12 cellular contexts compared by ENCODE assay signal in genomic region chr5:138011991-138012390, GRCh38.
"Had no signal": no experiment of that assay in that cellular context is flagged by ENCODE, and none has a peak within 500 bp of the region (broad histone marks: within the 10 kb centered on the region; RNA-seq: fewer than 3 reads in every experiment).

No MANE protein-coding gene starts in this region.

- H3K4me3 Mint-ChIP-seq: activated naive CD4-positive, alpha-beta T cell treated with anti-CD3 and anti-CD28 coated beads, Interleukin-2, amount 50 U/mL, for 24 hours; central memory CD8-positive, alpha-beta T cell; effector memory CD8-positive, alpha-beta T cell; immature natural killer cell; naive thymus-derived CD4-positive, alpha-beta T cell had no signal

- H3K27ac Mint-ChIP-seq: activated naive CD4-positive, alpha-beta T cell treated with anti-CD3 and anti-CD28 coated beads, Interleukin-2, amount 50 U/mL, for 24 hours; effector memory CD8-positive, alpha-beta T cell; naive thymus-derived CD4-positive, alpha-beta T cell had no signal

- ATAC-seq: effector memory CD8-positive, alpha-beta T cell; left cardiac atrium; naive thymus-derived CD4-positive, alpha-beta T cell had no signal

- H3K9me3 Mint-ChIP-seq: activated naive CD4-positive, alpha-beta T cell treated with anti-CD3 and anti-CD28 coated beads, Interleukin-2, amount 50 U/mL, for 24 hours; central memory CD8-positive, alpha-beta T cell; effector memory CD8-positive, alpha-beta T cell; immature natural killer cell; naive thymus-derived CD4-positive, alpha-beta T cell had no signal

- H3K27me3 Mint-ChIP-seq: activated naive CD4-positive, alpha-beta T cell treated with anti-CD3 and anti-CD28 coated beads, Interleukin-2, amount 50 U/mL, for 24 hours; central memory CD8-positive, alpha-beta T cell; effector memory CD8-positive, alpha-beta T cell; naive thymus-derived CD4-positive, alpha-beta T cell had no signal

- H2AFZ ChIP-seq: parathyroid adenoma had no signal

- H3K27ac ChIP-seq: esophagus muscularis mucosa, parathyroid adenoma had no signal

- H3K9me3 ChIP-seq: esophagus muscularis mucosa had no signal

- H3K9ac ChIP-seq: parathyroid adenoma had no signal

- H3K4me1 ChIP-seq: parathyroid adenoma had no signal

- DNase-seq: activated T-cell treated with anti-CD3 and anti-CD28 coated beads, Interleukin-2, amount 50 U/mL, for 1 hour; cortex of kidney; effector memory CD8-positive, alpha-beta T cell; glutamatergic neuron; immature natural killer cell; left cardiac atrium; naive thymus-derived CD4-positive, alpha-beta T cell had no signal

- H3K4me3 ChIP-seq: esophagus muscularis mucosa, lung had no signal

- H3K27me3 ChIP-seq: esophagus muscularis mucosa had no signal
